ENCODE assay signal across 1 cellular context in the genomic region with DNA sequence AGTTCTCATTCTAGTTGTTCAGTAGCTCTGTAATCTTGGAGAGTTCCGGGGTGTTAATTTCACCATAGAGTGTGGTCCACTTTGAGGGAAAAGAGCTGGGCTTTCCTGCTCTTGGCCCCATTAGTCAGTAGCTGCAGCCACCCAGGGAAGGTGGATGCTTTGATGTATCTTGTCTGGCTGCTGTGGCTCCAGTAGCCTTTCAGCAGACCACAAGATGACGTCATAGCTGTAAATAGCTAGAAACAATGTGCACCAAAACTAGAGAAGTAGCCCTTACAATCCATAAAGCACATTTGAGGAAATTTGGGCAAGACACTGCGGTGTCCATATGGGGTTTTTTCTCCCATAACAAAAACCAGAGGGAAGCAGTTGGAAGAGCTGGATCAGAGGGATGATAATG.
TF ChIP-seq lines count a peak whose summit lies in the region.

No MANE protein-coding gene starts in this region.

TF ChIP-seq in K562, 482 proteins besides CTCF, POLR2A, EP300 and RAD21 (continued from another document):
- TF ChIP-seq, protein P1, sequence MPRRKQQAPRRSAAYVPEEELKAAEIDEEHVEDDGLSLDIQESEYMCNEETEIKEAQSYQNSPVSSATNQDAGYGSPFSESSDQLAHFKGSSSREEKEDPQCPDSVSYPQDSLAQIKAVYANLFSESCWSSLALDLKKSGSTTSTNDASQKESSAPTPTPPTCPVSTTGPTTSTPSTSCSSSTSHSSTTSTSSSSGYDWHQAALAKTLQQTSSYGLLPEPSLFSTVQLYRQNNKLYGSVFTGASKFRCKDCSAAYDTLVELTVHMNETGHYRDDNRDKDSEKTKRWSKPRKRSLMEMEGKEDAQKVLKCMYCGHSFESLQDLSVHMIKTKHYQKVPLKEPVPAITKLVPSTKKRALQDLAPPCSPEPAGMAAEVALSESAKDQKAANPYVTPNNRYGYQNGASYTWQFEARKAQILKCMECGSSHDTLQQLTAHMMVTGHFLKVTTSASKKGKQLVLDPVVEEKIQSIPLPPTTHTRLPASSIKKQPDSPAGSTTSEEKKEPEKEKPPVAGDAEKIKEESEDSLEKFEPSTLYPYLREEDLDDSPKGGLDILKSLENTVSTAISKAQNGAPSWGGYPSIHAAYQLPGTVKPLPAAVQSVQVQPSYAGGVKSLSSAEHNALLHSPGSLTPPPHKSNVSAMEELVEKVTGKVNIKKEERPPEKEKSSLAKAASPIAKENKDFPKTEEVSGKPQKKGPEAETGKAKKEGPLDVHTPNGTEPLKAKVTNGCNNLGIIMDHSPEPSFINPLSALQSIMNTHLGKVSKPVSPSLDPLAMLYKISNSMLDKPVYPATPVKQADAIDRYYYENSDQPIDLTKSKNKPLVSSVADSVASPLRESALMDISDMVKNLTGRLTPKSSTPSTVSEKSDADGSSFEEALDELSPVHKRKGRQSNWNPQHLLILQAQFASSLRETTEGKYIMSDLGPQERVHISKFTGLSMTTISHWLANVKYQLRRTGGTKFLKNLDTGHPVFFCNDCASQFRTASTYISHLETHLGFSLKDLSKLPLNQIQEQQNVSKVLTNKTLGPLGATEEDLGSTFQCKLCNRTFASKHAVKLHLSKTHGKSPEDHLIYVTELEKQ (CRISPR knock-in tag; IDR thresholded peaks at IDR 0.05): no peak
- no peak for TF ChIP-seq ATF1 (CRISPR knock-in tag; IDR thresholded peaks at IDR 0.05)
- TF ChIP-seq ATF1 (tag; IDR thresholded peaks at IDR 0.05): peak; percentile 16; the same call in 1 of the 2 replicates
- TF ChIP-seq TBP (optimal IDR thresholded peaks at IDR 0.05; ENCODE audit: low read depth, low read length): no peak
- TF ChIP-seq NR2C2 (CRISPR knock-in tag; IDR thresholded peaks at IDR 0.05): no peak
- TF ChIP-seq NR2C2 (tag; IDR thresholded peaks at IDR 0.05): no peak
- TF ChIP-seq, protein P2, sequence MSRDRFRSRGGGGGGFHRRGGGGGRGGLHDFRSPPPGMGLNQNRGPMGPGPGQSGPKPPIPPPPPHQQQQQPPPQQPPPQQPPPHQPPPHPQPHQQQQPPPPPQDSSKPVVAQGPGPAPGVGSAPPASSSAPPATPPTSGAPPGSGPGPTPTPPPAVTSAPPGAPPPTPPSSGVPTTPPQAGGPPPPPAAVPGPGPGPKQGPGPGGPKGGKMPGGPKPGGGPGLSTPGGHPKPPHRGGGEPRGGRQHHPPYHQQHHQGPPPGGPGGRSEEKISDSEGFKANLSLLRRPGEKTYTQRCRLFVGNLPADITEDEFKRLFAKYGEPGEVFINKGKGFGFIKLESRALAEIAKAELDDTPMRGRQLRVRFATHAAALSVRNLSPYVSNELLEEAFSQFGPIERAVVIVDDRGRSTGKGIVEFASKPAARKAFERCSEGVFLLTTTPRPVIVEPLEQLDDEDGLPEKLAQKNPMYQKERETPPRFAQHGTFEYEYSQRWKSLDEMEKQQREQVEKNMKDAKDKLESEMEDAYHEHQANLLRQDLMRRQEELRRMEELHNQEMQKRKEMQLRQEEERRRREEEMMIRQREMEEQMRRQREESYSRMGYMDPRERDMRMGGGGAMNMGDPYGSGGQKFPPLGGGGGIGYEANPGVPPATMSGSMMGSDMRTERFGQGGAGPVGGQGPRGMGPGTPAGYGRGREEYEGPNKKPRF (IDR thresholded peaks at IDR 0.05; ENCODE audit: low read depth, low read length): no peak
- TF ChIP-seq PPARD (CRISPR knock-in tag; IDR thresholded peaks at IDR 0.05): no peak
TF ChIP-seq in K562: peak in this region for 5.
